24 cellular contexts compared by ENCODE assay signal in genomic region chr3:30170681-30171438, GRCh38.
"Had no signal": no experiment of that assay in that cellular context is flagged by ENCODE, and none has a peak within 500 bp of the region (broad histone marks: within the 10 kb centered on the region; RNA-seq: fewer than 3 reads in every experiment).

No MANE protein-coding gene starts in this region.

- H3K9me3 ChIP-seq: adrenal gland, ascending aorta, neutrophil, sigmoid colon, uterus had no signal

- H3K36me3 Mint-ChIP-seq: immature natural killer cell; stimulated activated naive B cell treated with anti-CD40 and anti-IgM and Interleukin-4, amounts not matched to agents 10 μg/mL and 1 μg/mL and 100 μg/mL, for 72 hours had no signal

- DNase-seq: activated CD4-positive, alpha-beta T cell treated with anti-CD3 and anti-CD28 coated beads for 1 hour; activated CD4-positive, alpha-beta T cell treated with anti-CD3 and anti-CD28 coated beads, Interleukin-2, amount 50 U/mL, for 1 hour; activated CD8-positive, alpha-beta memory T cell treated with anti-CD3 and anti-CD28 coated beads, Interleukin-2, amount 50 U/mL, for 4 hours; activated T-cell treated with anti-CD3 and anti-CD28 coated beads, Interleukin-2, amount 50 U/mL, for 24 hours; adrenal gland; brain microvascular endothelial cell; central memory CD4-positive, alpha-beta T cell; effector memory CD4-positive, alpha-beta T cell; foreskin keratinocyte; immature natural killer cell; left ventricle myocardium inferior; mammary epithelial cell; sigmoid colon; stimulated activated CD4-positive, alpha-beta T cell treated with anti-CD3 and anti-CD28 coated beads, Interleukin-2, amount 100 ng/mL, for 48 hours; stimulated activated CD8-positive, alpha-beta memory T cell treated with anti-CD3 and anti-CD28 coated beads, Interleukin-4, amount 100 ng/mL, for 48 hours; stimulated activated naive B cell treated with anti-CD40 and anti-IgM and Interleukin-4, amounts not matched to agents 10 μg/mL and 1 μg/mL and 100 μg/mL, for 72 hours; trophoblast cell; uterus had no signal

- H3K27me3 Mint-ChIP-seq: activated T-helper 17 cell treated with anti-CD3 and anti-CD28 coated beads, Interleukin-2, amount 50 U/mL, for 72 hours; stimulated activated naive B cell treated with anti-CD40 and anti-IgM and Interleukin-4, amounts not matched to agents 10 μg/mL and 1 μg/mL and 100 μg/mL, for 72 hours had no signal

- H3K4me3 Mint-ChIP-seq: activated naive CD8-positive, alpha-beta T cell; activated T-cell treated with anti-CD3 and anti-CD28 coated beads, Interleukin-2, amount 50 U/mL, for 24 hours; activated T-helper 17 cell treated with anti-CD3 and anti-CD28 coated beads, Interleukin-2, amount 50 U/mL, for 72 hours; immature natural killer cell; mesothelial cell of epicardium; nephron; stimulated activated naive B cell treated with anti-CD40 and anti-IgM and Interleukin-4, amounts not matched to agents 10 μg/mL and 1 μg/mL and 100 μg/mL, for 72 hours had no signal

- H3K27ac Mint-ChIP-seq: activated naive CD8-positive, alpha-beta T cell; activated T-cell treated with anti-CD3 and anti-CD28 coated beads, Interleukin-2, amount 50 U/mL, for 24 hours; activated T-helper 17 cell treated with anti-CD3 and anti-CD28 coated beads, Interleukin-2, amount 50 U/mL, for 72 hours; immature natural killer cell; mesothelial cell of epicardium; nephron; stimulated activated naive B cell treated with anti-CD40 and anti-IgM and Interleukin-4, amounts not matched to agents 10 μg/mL and 1 μg/mL and 100 μg/mL, for 72 hours had no signal

- H3K4me1 Mint-ChIP-seq: activated T-helper 17 cell treated with anti-CD3 and anti-CD28 coated beads, Interleukin-2, amount 50 U/mL, for 72 hours; immature natural killer cell; stimulated activated naive B cell treated with anti-CD40 and anti-IgM and Interleukin-4, amounts not matched to agents 10 μg/mL and 1 μg/mL and 100 μg/mL, for 72 hours had no signal

- H3K27ac ChIP-seq: adrenal gland, ascending aorta, brain microvascular endothelial cell, foreskin keratinocyte, left ventricle myocardium inferior, neutrophil, sigmoid colon, uterus had no signal

- ATAC-seq: activated T-helper 17 cell treated with anti-CD3 and anti-CD28 coated beads, Interleukin-2, amount 50 U/mL, for 72 hours; foreskin keratinocyte; stimulated activated naive B cell treated with anti-CD40 and anti-IgM and Interleukin-4, amounts not matched to agents 10 μg/mL and 1 μg/mL and 100 μg/mL, for 72 hours had no signal

- H3K9me3 Mint-ChIP-seq: activated T-cell treated with anti-CD3 and anti-CD28 coated beads, Interleukin-2, amount 50 U/mL, for 24 hours; activated T-helper 17 cell treated with anti-CD3 and anti-CD28 coated beads, Interleukin-2, amount 50 U/mL, for 72 hours; immature natural killer cell had no signal

- H3K4me1 ChIP-seq: adrenal gland, ascending aorta, foreskin keratinocyte, uterus had no signal

- H3K27me3 ChIP-seq: adrenal gland, ascending aorta, brain microvascular endothelial cell, foreskin keratinocyte, neutrophil, sigmoid colon, uterus had no signal

- H3K36me3 ChIP-seq: adrenal gland, ascending aorta, brain microvascular endothelial cell, left ventricle myocardium inferior, neutrophil, sigmoid colon, uterus had no signal

- H3K4me3 ChIP-seq: adrenal gland, ascending aorta, left ventricle myocardium inferior, sigmoid colon, uterus had no signal
